1 cellular context compared by ENCODE assay signal in the genomic region with DNA sequence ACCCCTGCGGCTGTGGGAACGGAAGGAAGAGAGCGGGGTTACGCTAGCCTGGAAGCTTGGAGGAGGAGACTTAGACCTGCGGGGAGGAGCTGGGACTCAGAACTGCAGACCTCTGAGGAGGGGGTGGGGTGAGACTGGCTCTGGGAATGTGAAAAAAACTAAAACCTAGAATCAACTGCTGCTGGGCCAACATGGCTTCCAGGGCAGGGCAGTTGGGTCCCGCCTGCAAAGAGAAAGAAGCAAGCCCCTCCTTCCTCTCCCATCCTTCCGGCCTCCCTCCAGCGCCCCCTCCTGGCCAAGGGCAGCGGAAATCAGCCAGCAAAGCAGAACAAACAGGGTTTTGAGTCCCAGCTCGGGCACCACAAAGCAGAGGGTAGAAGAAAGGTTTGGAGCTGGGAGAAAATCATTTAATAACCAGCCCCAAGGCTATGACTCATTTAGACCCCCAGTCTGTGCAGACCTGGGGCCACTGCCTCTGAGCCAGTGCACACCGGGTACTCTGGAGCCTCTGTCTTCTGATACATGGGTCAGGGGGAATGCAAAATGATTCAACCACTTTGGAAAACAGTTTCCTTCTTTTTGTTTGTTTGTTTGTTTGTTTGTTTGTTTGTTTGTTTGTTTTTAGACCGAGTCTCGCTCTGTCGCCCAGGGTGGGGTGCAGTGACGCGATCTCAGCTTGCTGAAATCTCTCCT.
A peak's percentile ranks its signal among the peaks of the same experiment; 100 is the strongest.
TF ChIP-seq lines count a peak whose summit lies in the region.

No MANE protein-coding gene starts in this region.

TF ChIP-seq in K562, 482 proteins besides CTCF, POLR2A, EP300 and RAD21 (continued from another document):
- TF ChIP-seq, protein P1, sequence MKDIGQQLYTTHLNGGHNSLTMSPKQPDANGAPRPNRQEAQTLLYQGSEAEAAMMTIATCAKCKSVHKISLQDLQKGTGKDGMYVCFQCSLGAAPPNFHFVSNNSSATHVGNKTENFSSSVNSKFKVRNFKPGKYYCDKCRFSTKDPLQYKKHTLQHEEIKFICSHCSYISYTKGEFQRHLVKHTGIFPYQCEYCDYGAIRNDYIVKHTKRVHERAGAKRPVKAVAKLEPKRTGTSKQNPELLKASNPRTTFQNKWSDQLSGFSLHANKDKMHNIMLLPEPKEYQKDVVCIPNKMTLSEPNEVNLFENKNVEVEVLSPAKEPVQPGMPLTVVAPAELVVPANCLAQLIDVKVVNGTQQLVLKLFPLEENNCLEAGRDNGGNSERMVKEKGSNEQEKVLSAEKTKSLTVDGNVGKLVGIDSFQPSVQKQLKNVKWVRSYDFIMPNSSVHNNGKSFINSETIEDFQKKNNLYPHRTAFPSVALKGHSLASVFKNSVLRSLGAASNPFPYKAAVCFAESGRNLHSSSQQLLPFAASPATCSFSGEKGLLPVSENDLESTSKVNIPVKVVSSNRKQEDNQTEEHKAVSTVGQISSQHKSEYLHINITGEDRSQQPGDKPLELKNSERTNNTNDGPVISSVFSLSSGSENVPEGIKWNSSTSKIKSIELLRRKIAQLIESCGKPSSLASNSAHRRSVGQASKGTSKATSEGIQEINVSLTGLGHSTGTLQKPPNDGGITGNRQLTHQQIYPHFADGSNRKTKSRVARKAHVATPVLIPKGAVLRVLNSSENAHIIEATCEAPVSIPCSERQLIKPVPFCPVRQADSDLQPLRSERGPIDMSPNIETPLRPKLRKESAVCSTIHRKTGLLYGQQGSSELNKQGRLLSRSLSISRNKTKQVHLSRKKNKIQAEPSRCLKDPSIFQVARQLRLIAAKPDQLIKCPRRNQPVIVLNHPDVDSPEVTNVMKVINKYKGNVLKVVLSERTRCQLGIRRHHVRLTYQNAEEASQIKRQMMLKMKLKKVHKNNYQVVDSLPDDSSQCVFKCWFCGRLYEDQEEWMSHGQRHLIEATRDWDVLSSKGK (CRISPR knock-in tag; IDR thresholded peaks at IDR 0.05), result no peak
- TF ChIP-seq, protein P2, sequence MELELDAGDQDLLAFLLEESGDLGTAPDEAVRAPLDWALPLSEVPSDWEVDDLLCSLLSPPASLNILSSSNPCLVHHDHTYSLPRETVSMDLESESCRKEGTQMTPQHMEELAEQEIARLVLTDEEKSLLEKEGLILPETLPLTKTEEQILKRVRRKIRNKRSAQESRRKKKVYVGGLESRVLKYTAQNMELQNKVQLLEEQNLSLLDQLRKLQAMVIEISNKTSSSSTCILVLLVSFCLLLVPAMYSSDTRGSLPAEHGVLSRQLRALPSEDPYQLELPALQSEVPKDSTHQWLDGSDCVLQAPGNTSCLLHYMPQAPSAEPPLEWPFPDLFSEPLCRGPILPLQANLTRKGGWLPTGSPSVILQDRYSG (tag; conservative IDR thresholded peaks at IDR 0.05; ENCODE audit: low read depth), result no peak
- TF ChIP-seq ZNF668 (CRISPR knock-in tag; IDR thresholded peaks at IDR 0.05) (no peak), NR3C1 (CRISPR knock-in tag; IDR thresholded peaks at IDR 0.05) (no peak), RBM25 (IDR thresholded peaks at IDR 0.05; ENCODE audit: low read depth, low read length, severe bottlenecking) (no peak), SMAD4 (CRISPR knock-in tag; conservative IDR thresholded peaks at IDR 0.05) (0 out of 2 replicates have a peak, but pooled peaks have one; percentile 21), SIX5 (IDR thresholded peaks at IDR 0.05; ENCODE audit: borderline replicate concordance in 1 of 2, insufficient read depth in 1 of 2, low read depth in 1 of 2, low read length in 2 of 2) (no peak), PHF8 (IDR thresholded peaks at IDR 0.05; ENCODE audit: borderline replicate concordance, low read length) (no peak), E2F3 (CRISPR knock-in tag; IDR thresholded peaks at IDR 0.05) (no peak), ESRRB (CRISPR knock-in tag; IDR thresholded peaks at IDR 0.05; ENCODE audit: borderline replicate concordance) (no peak), RBM15 (IDR thresholded peaks at IDR 0.05; ENCODE audit: insufficient read depth, low read length) (no peak)
- TF ChIP-seq, protein P3, sequence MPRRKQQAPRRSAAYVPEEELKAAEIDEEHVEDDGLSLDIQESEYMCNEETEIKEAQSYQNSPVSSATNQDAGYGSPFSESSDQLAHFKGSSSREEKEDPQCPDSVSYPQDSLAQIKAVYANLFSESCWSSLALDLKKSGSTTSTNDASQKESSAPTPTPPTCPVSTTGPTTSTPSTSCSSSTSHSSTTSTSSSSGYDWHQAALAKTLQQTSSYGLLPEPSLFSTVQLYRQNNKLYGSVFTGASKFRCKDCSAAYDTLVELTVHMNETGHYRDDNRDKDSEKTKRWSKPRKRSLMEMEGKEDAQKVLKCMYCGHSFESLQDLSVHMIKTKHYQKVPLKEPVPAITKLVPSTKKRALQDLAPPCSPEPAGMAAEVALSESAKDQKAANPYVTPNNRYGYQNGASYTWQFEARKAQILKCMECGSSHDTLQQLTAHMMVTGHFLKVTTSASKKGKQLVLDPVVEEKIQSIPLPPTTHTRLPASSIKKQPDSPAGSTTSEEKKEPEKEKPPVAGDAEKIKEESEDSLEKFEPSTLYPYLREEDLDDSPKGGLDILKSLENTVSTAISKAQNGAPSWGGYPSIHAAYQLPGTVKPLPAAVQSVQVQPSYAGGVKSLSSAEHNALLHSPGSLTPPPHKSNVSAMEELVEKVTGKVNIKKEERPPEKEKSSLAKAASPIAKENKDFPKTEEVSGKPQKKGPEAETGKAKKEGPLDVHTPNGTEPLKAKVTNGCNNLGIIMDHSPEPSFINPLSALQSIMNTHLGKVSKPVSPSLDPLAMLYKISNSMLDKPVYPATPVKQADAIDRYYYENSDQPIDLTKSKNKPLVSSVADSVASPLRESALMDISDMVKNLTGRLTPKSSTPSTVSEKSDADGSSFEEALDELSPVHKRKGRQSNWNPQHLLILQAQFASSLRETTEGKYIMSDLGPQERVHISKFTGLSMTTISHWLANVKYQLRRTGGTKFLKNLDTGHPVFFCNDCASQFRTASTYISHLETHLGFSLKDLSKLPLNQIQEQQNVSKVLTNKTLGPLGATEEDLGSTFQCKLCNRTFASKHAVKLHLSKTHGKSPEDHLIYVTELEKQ (CRISPR knock-in tag; IDR thresholded peaks at IDR 0.05), result no peak
